In the genomic region with DNA sequence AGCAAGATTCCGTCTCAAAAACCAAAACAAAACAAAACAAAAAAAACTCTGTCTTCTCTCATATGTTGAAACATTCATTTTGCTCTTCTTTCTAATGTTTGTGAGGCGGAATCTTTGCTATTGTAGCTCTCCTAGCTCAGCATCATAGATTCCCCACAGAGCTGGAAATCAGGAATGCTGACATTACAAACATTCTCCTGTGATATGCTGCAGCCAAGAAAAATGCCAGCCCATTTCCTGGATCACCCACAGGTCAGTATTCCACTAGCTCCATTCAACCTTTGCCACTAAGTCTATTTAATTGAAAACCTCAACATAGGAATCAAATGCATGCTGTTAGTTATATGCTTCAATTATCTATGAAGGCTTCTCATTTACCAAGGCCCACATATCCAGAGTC, we compare ENCODE assay signal across 19 cellular contexts.
"Had no signal": no experiment of that assay in that cellular context is flagged by ENCODE, and none has a peak within 500 bp of the region (broad histone marks: within the 10 kb centered on the region; RNA-seq: fewer than 3 reads in every experiment).

No MANE protein-coding gene starts in this region.

- H3K9me3 ChIP-seq: heart left ventricle, neutrophil, tibial artery, upper lobe of right lung, vagina had no signal

- H3K27ac Mint-ChIP-seq: naive thymus-derived CD8-positive, alpha-beta T cell; stimulated activated memory B cell treated with anti-CD40 and anti-IgM and Interleukin-4, amounts not matched to agents 10 μg/mL and 1 μg/mL and 100 μg/mL, for 72 hours; stimulated activated naive CD8-positive, alpha-beta T cell treated with anti-CD3 and anti-CD28 coated beads, Interleukin-15, Interleukin-2, amounts not matched to agents 100 ng/mL and 50 ng/mL, for 24 hours had no signal

- H3K4me3 ChIP-seq: heart left ventricle, smooth muscle cell, tibial artery, upper lobe of right lung, vagina had no signal

- DNase-seq: effector memory CD4-positive, alpha-beta T cell; foreskin keratinocyte; heart left ventricle; hippocampal formation; mammary epithelial cell; naive thymus-derived CD8-positive, alpha-beta T cell; posterior cingulate gyrus; right cardiac atrium; stimulated activated CD4-positive, alpha-beta T cell treated with anti-CD3 and anti-CD28 coated beads, Interleukin-4, amount 100 ng/mL, for 24 hours; tibial artery; upper lobe of right lung had no signal

- H3K27me3 Mint-ChIP-seq: stimulated activated memory B cell treated with anti-CD40 and anti-IgM and Interleukin-4, amounts not matched to agents 10 μg/mL and 1 μg/mL and 100 μg/mL, for 72 hours; stimulated activated naive CD8-positive, alpha-beta T cell treated with anti-CD3 and anti-CD28 coated beads, Interleukin-15, Interleukin-2, amounts not matched to agents 100 ng/mL and 50 ng/mL, for 24 hours had no signal

- H3K9me3 Mint-ChIP-seq: naive thymus-derived CD8-positive, alpha-beta T cell; stimulated activated memory B cell treated with anti-CD40 and anti-IgM and Interleukin-4, amounts not matched to agents 10 μg/mL and 1 μg/mL and 100 μg/mL, for 72 hours; stimulated activated naive CD8-positive, alpha-beta T cell treated with anti-CD3 and anti-CD28 coated beads, Interleukin-15, Interleukin-2, amounts not matched to agents 100 ng/mL and 50 ng/mL, for 24 hours had no signal

- H3K4me2 ChIP-seq: smooth muscle cell had no signal

- H3K27ac ChIP-seq: foreskin keratinocyte, heart left ventricle, neutrophil, tibial artery, upper lobe of right lung, vagina had no signal

- H3K4me1 Mint-ChIP-seq: naive thymus-derived CD8-positive, alpha-beta T cell; stimulated activated memory B cell treated with anti-CD40 and anti-IgM and Interleukin-4, amounts not matched to agents 10 μg/mL and 1 μg/mL and 100 μg/mL, for 72 hours had no signal

- H3K27me3 ChIP-seq: foreskin keratinocyte, heart left ventricle, neutrophil, tibial artery, upper lobe of right lung, vagina had no signal

- FAIRE-seq: endometrium had no signal

- H3K4me1 ChIP-seq: foreskin keratinocyte, heart left ventricle, tibial artery, upper lobe of right lung, vagina had no signal

- H3K4me3 Mint-ChIP-seq: naive thymus-derived CD8-positive, alpha-beta T cell; stimulated activated memory B cell treated with anti-CD40 and anti-IgM and Interleukin-4, amounts not matched to agents 10 μg/mL and 1 μg/mL and 100 μg/mL, for 72 hours; stimulated activated naive CD8-positive, alpha-beta T cell treated with anti-CD3 and anti-CD28 coated beads, Interleukin-15, Interleukin-2, amounts not matched to agents 100 ng/mL and 50 ng/mL, for 24 hours had no signal

- H3K36me3 ChIP-seq: heart left ventricle, neutrophil, tibial artery, upper lobe of right lung, vagina had no signal

- ATAC-seq: esophagus mucosa; foreskin keratinocyte; heart left ventricle; left lobe of liver; naive thymus-derived CD8-positive, alpha-beta T cell; right cardiac atrium; stimulated activated memory B cell treated with anti-CD40 and anti-IgM and Interleukin-4, amounts not matched to agents 10 μg/mL and 1 μg/mL and 100 μg/mL, for 72 hours; upper lobe of right lung had no signal

- H3K36me3 Mint-ChIP-seq: naive thymus-derived CD8-positive, alpha-beta T cell; stimulated activated memory B cell treated with anti-CD40 and anti-IgM and Interleukin-4, amounts not matched to agents 10 μg/mL and 1 μg/mL and 100 μg/mL, for 72 hours had no signal
